Comparison of ENCODE assay signal across 8 cellular contexts in the genomic region with DNA sequence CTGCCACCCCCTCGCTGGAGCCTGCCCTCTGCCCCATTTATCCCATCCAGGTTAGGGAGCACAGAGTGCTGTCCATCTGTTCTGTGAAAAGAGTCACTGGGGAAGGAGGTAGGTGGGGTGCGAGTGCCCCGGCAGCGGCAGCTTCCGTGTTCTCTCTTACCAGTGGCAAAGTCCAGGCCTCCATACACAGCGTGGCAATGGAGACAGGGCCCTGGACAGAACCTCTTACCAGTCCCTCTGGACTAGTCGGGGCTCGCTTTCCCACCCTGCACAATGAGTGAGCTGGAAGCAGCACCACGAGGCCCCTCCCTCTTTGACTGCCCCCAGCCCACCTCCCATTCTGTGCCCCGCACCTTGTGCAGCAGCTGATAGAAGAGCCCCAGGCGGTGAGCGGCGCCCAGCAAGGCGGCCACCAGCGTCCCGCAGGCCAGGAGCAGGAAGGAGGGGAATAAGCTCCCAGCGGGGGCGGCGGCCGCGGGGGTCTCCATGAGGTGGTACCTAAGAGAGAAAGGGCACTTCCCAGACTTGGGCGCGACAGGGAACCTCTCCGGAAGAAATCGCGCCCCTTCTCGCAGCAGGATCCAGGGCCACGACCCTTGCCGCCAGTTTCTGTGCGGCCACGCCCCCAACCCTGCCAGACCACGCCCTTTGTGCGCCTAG. TPM values are rescaled to one million over a fixed set of nuclear protein-coding genes. Genes with fewer than 3 reads are reported as not detected.
A peak's percentile ranks its signal among the peaks of the same experiment; 100 is the strongest.
DNase-seq lines count a peak whose midpoint lies in the region; ATAC-seq and TF ChIP-seq lines count a peak whose summit lies in the region.

No MANE protein-coding gene starts in this region.

- peaks cover 10 to 17% of the 10 kb centered on the region in 2 donors for H3K36me3 Mint-ChIP-seq in activated naive CD4-positive, alpha-beta T cell treated with anti-CD3 and anti-CD28 coated beads, Interleukin-2, amount 50 U/mL, for 72 hours

- peak overlapping the region; percentile 94 for H3K27ac ChIP-seq in hepatocyte

- no peaks in the 10 kb centered on the region for H3K36me3 ChIP-seq in hepatocyte (replicated peaks; ENCODE audit: insufficient read depth, low read depth)

- no peaks in the 10 kb centered on the region for H3K9me3 Mint-ChIP-seq in activated naive CD4-positive, alpha-beta T cell treated with anti-CD3 and anti-CD28 coated beads, Interleukin-2, amount 50 U/mL, for 72 hours

- H3K9me3 ChIP-seq in hepatocyte (ENCODE audit: low read depth): no peaks in the 10 kb centered on the region

- DNase-seq in EH (ENCODE audit: low read depth): peak; percentile 29
- DNase-seq in activated naive CD4-positive, alpha-beta T cell treated with anti-CD3 and anti-CD28 coated beads, Interleukin-2, amount 50 U/mL, for 72 hours (ENCODE audit: low spot score in 2 of 2): no peak
- peak; percentile 73 for DNase-seq in hepatocyte (ENCODE audit: low spot score)
- no peak for DNase-seq in skeletal muscle cell (ENCODE audit: low read depth)
- no peak for DNase-seq in AG08395 (ENCODE audit: low spot score)
- DNase-seq in UCSD-AML1 (lab: John Stamatoyannopoulos, UW; ENCODE audit: unreplicated experiment): no peak

- H3K4me1 ChIP-seq in hepatocyte (ENCODE audit: insufficient read depth): peaks cover 9% of the 10 kb centered on the region

- peak overlapping the region; percentile 91 for H3K4me2 ChIP-seq in hepatocyte

- peak; percentile 1 for ATAC-seq in HG03280 (IDR thresholded peaks at IDR 0.05; ENCODE audit: unreplicated experiment)
- ATAC-seq in activated naive CD4-positive, alpha-beta T cell treated with anti-CD3 and anti-CD28 coated beads, Interleukin-2, amount 50 U/mL, for 72 hours: no peak
- no peak for ATAC-seq in HG03039 (IDR thresholded peaks at IDR 0.05; ENCODE audit: unreplicated experiment)

- H4K20me1 ChIP-seq in hepatocyte (ENCODE audit: insufficient read depth, poor library complexity, severe bottlenecking): no peaks in the 10 kb centered on the region

- peak overlapping the region; percentile 62 for H2AFZ ChIP-seq in hepatocyte

- H3K27ac Mint-ChIP-seq in activated naive CD4-positive, alpha-beta T cell treated with anti-CD3 and anti-CD28 coated beads, Interleukin-2, amount 50 U/mL, for 72 hours: peak overlapping the region; percentile 97 to 98

- 5% methylated on average over 30 of the region's 33 CpGs for WGBS in hepatocyte (ENCODE audit: low lambda C conversion rate, missing lambda C conversion rate)

- no peaks in the 10 kb centered on the region for H3K9me2 ChIP-seq in hepatocyte (replicated peaks; ENCODE audit: insufficient read depth)

- H3K27me3 ChIP-seq in hepatocyte: no peaks in the 10 kb centered on the region

- H3K4me3 ChIP-seq in hepatocyte: peak overlapping the region; percentile 57
- H3K4me3 ChIP-seq in skeletal muscle cell (ENCODE audit: low read depth, low read length): peak overlapping the region; percentile 96

- peaks cover 17% of the 10 kb centered on the region for H3K79me2 ChIP-seq in hepatocyte

- TF ChIP-seq CTCF in hepatocyte (IDR thresholded peaks at IDR 0.05; ENCODE audit: poor library complexity): no peak

RNA-seq across cellular contexts. Expression of a gene that starts 17.5 kb away (rescaled TPM):
- 1 to 10 TPM; 1.9 to 3.9 TPM for total RNA-seq in activated naive CD4-positive, alpha-beta T cell treated with anti-CD3 and anti-CD28 coated beads, Interleukin-2, amount 50 U/mL, for 72 hours
- 14.5 and 17.8 TPM in 2 replicates for total RNA-seq in hepatocyte
- 15.2 and 18.5 TPM in 2 replicates for polyA plus RNA-seq in hepatocyte

RNA-seq across cellular contexts. Expression of a gene that starts 42.7 kb away (rescaled TPM):
- not detected for total RNA-seq in activated naive CD4-positive, alpha-beta T cell treated with anti-CD3 and anti-CD28 coated beads, Interleukin-2, amount 50 U/mL, for 72 hours
- not detected in 2 replicates for total RNA-seq in hepatocyte
- not detected in 2 replicates for polyA plus RNA-seq in hepatocyte

Comparison
In these comparisons a context has a peak if more than half of its experiments do, and no peak if none do; other contexts are left out.
1. DNase-seq: peak in EH (single experiment) and hepatocyte (single experiment); none in activated naive CD4-positive, alpha-beta T cell treated with anti-CD3 and anti-CD28 coated beads, Interleukin-2, amount 50 U/mL, for 72 hours (0 of 2), skeletal muscle cell (single experiment), AG08395 (single experiment) and UCSD-AML1 (single experiment).